8 cellular contexts compared by ENCODE assay signal in genomic region chr1:156160744-156161181, GRCh38. TPM values are rescaled to one million over a fixed set of nuclear protein-coding genes. Genes with fewer than 3 reads are reported as not detected.
DNase-seq lines count a peak whose midpoint lies in the region; ATAC-seq and TF ChIP-seq lines count a peak whose summit lies in the region.

No MANE protein-coding gene starts in this region.

- no peak overlapping the region for H3K4me3 Mint-ChIP-seq in MCF 10A (ENCODE audit: unreplicated experiment)
- peak overlapping the region; percentile 56 for H3K4me3 Mint-ChIP-seq in activated CD4-positive, alpha-beta memory T cell treated with anti-CD3 and anti-CD28 coated beads, Interleukin-2, amount 10 ng/mL, durations not matched to agents 7 days and 5 days

- DNase-seq in breast epithelium (ENCODE audit: low spot score in 2 of 2) (peak; percentile 67 to 73), MCF 10A (ENCODE audit: unreplicated experiment) (no peak), midbrain (lab: John Stamatoyannopoulos, UW) (peak; percentile 65), HAP-1 (ENCODE audit: low spot score in 2 of 2) (no peak)
- DNase-seq in activated CD4-positive, alpha-beta memory T cell treated with anti-CD3 and anti-CD28 coated beads, Interleukin-2, amount 10 ng/mL, durations not matched to agents 7 days and 5 days = peak; percentile 73
- DNase-seq in effector CD8-positive, alpha-beta T cell (lab: John Stamatoyannopoulos, UW) = peak; percentile 70
- DNase-seq in stimulated activated CD8-positive, alpha-beta memory T cell treated with anti-CD3 and anti-CD28 coated beads, Interleukin-12 subunit alpha, Interleukin-12 subunit beta, amount 100 ng/mL, for 4 hours (ENCODE audit: low read depth) = peak; percentile 53

- no TSS peak for BruUV-seq in MCF 10A (replicated peaks; lab: Mats Ljungman, UMichigan)

- peaks cover 4% of the 10 kb centered on the region for H3K4me1 Mint-ChIP-seq in MCF 10A (ENCODE audit: insufficient read depth, unreplicated experiment)
- peaks cover 64% of the 10 kb centered on the region for H3K4me1 Mint-ChIP-seq in activated CD4-positive, alpha-beta memory T cell treated with anti-CD3 and anti-CD28 coated beads, Interleukin-2, amount 10 ng/mL, durations not matched to agents 7 days and 5 days

- H3K27me3 Mint-ChIP-seq in MCF 10A (ENCODE audit: insufficient read depth, unreplicated experiment) = peaks cover 12% of the 10 kb centered on the region
- no peaks in the 10 kb centered on the region for H3K27me3 Mint-ChIP-seq in activated CD4-positive, alpha-beta memory T cell treated with anti-CD3 and anti-CD28 coated beads, Interleukin-2, amount 10 ng/mL, durations not matched to agents 7 days and 5 days

- H3K4me3 ChIP-seq in breast epithelium (peak overlapping the region; percentile 40 to 66 (median 54)), HAP-1 (no peak overlapping the region)

- H3K9me3 ChIP-seq in breast epithelium (no peaks in the 10 kb centered on the region), HAP-1 (peaks cover 2% of the 10 kb centered on the region; the same call in 1 of the 2 replicates)

- H3K36me3 ChIP-seq in breast epithelium (no peaks in the 10 kb centered on the region), HAP-1 (replicated peaks) (no peaks in the 10 kb centered on the region)

- H3K27ac Mint-ChIP-seq in MCF 10A (ENCODE audit: low read depth, unreplicated experiment) = no peak overlapping the region
- H3K27ac Mint-ChIP-seq in activated CD4-positive, alpha-beta memory T cell treated with anti-CD3 and anti-CD28 coated beads, Interleukin-2, amount 10 ng/mL, durations not matched to agents 7 days and 5 days = peak overlapping the region; percentile 66

- H3K36me3 Mint-ChIP-seq in MCF 10A (ENCODE audit: insufficient read depth, unreplicated experiment) = no peaks in the 10 kb centered on the region
- peaks cover 25% of the 10 kb centered on the region for H3K36me3 Mint-ChIP-seq in activated CD4-positive, alpha-beta memory T cell treated with anti-CD3 and anti-CD28 coated beads, Interleukin-2, amount 10 ng/mL, durations not matched to agents 7 days and 5 days (ENCODE audit: low read depth)

- TF ChIP-seq CTCF in breast epithelium (IDR thresholded peaks at IDR 0.05) = no peak
- TF ChIP-seq CTCF in MCF 10A (IDR thresholded peaks at IDR 0.05; ENCODE audit: unreplicated experiment) = no peak

- H3K4me1 ChIP-seq in breast epithelium = no peaks in the 10 kb centered on the region
- no peaks in the 10 kb centered on the region for H3K4me1 ChIP-seq in HAP-1

- POLR2A ChIA-PET in MCF 10A (lab: Yijun Ruan, JAX) = interaction anchor here (2.2 to 2.3 kb wide), 2 partner anchors 9 to 11 kb away, joined by 5 to 8 read pairs; no protein-coding TSS in a partner anchor
- POLR2A ChIA-PET in activated CD4-positive, alpha-beta memory T cell treated with anti-CD3 and anti-CD28 coated beads, Interleukin-2, amount 10 ng/mL, durations not matched to agents 7 days and 5 days (lab: Charles Lee) = interaction anchor here (1.1 to 3.3 kb wide), 7 partner anchors 13 to 122 kb away, joined by 3 to 13 read pairs (median 8); partner anchors contain the start of genes PMF1 and SMG5

- intact Hi-C loops in breast epithelium (cut with DNase I; ENCODE audit: low total_unique reads) (no loop called here), MCF 10A (cut with micrococcal nuclease) (no loop called here)

- no peak for TF ChIP-seq POLR2A in breast epithelium (IDR thresholded peaks at IDR 0.05)

- H3K27me3 ChIP-seq in breast epithelium (no peaks in the 10 kb centered on the region), HAP-1 (ENCODE audit: low read depth) (no peaks in the 10 kb centered on the region)

- no peak for ATAC-seq in GM21528 (IDR thresholded peaks at IDR 0.05; ENCODE audit: low FRiP score, unreplicated experiment)

- no peaks in the 10 kb centered on the region for H3K9me3 Mint-ChIP-seq in MCF 10A (ENCODE audit: unreplicated experiment)
- peaks cover 2% of the 10 kb centered on the region for H3K9me3 Mint-ChIP-seq in activated CD4-positive, alpha-beta memory T cell treated with anti-CD3 and anti-CD28 coated beads, Interleukin-2, amount 10 ng/mL, durations not matched to agents 7 days and 5 days

- CTCF ChIA-PET in MCF 10A (lab: Yijun Ruan, JAX) = interaction anchor here (0.5 to 1.5 kb wide), 5 partner anchors 8 to 210 kb away, joined by 3 to 7 read pairs (median 3); no protein-coding TSS in a partner anchor
- CTCF ChIA-PET in activated CD4-positive, alpha-beta memory T cell treated with anti-CD3 and anti-CD28 coated beads, Interleukin-2, amount 10 ng/mL, durations not matched to agents 7 days and 5 days (lab: Charles Lee) = interaction anchor here (1.3 to 2.3 kb wide), 2 partner anchors 13 to 64 kb away, joined by 4 to 19 read pairs; no protein-coding TSS in a partner anchor

- in situ Hi-C loops in HAP-1 (cut with MboI; ENCODE audit: low sequenced_read_pairs) = no loop called here

- H3K27ac ChIP-seq in breast epithelium = peak overlapping the region; percentile 74 to 94

RNA-seq across cellular contexts. Expression of gene SEMA4A, which starts 7.4 kb away (rescaled TPM):
- total RNA-seq in breast epithelium (10 to 100 TPM in 1 of 3 donors, 1 to 10 TPM in 2; 1.4 to 21.5 (median 9.2) TPM), MCF 10A (2022) (1.5 and 4.7 TPM in 2 replicates)
- 10 to 100 TPM; 20.8 to 21.5 TPM for total RNA-seq in activated CD4-positive, alpha-beta memory T cell treated with anti-CD3 and anti-CD28 coated beads, Interleukin-2, amount 10 ng/mL, durations not matched to agents 7 days and 5 days

RNA-seq across cellular contexts. Expression of gene SLC25A44, which starts 33.1 kb away (rescaled TPM):
- 10 to 100 TPM; 10.7 to 23.7 (median 13.8) TPM for total RNA-seq in breast epithelium
- 28.7 and 32.3 TPM in 2 replicates for total RNA-seq in MCF 10A (2022)
- 10 to 100 TPM; 27.7 to 36.3 TPM for total RNA-seq in activated CD4-positive, alpha-beta memory T cell treated with anti-CD3 and anti-CD28 coated beads, Interleukin-2, amount 10 ng/mL, durations not matched to agents 7 days and 5 days

RNA-seq across cellular contexts. Expression of gene LMNA, which starts 46.3 kb away (rescaled TPM):
- total RNA-seq in breast epithelium (100 to 1,000 TPM; 292 to 367 (median 319) TPM), MCF 10A (2022) (620 and 716 TPM in 2 replicates)
- 100 to 1,000 TPM in 1 of 2 experiments, 10 to 100 TPM in 1; 93.6 to 101 TPM for total RNA-seq in activated CD4-positive, alpha-beta memory T cell treated with anti-CD3 and anti-CD28 coated beads, Interleukin-2, amount 10 ng/mL, durations not matched to agents 7 days and 5 days

RNA-seq across cellular contexts. Expression of gene PMF1, which starts 52.0 kb away (rescaled TPM):
- total RNA-seq in breast epithelium (10 to 100 TPM; 41.4 to 75.2 (median 60.3) TPM), MCF 10A (2022) (51.0 and 77.7 TPM in 2 replicates)
- 10 to 100 TPM; 65.5 to 67.7 TPM for total RNA-seq in activated CD4-positive, alpha-beta memory T cell treated with anti-CD3 and anti-CD28 coated beads, Interleukin-2, amount 10 ng/mL, durations not matched to agents 7 days and 5 days

Comparison
In these comparisons a context has a peak if more than half of its experiments do, and no peak if none do; other contexts are left out.
1. DNase-seq: peak in breast epithelium (2 of 2), activated CD4-positive, alpha-beta memory T cell treated with anti-CD3 and anti-CD28 coated beads, Interleukin-2, amount 10 ng/mL, durations not matched to agents 7 days and 5 days (single experiment), effector CD8-positive, alpha-beta T cell (single experiment), midbrain (single experiment) and stimulated activated CD8-positive, alpha-beta memory T cell treated with anti-CD3 and anti-CD28 coated beads, Interleukin-12 subunit alpha, Interleukin-12 subunit beta, amount 100 ng/mL, for 4 hours (single experiment); none in MCF 10A (single experiment) and HAP-1 (0 of 2).